Comparison of ENCODE assay signal across 8 cellular contexts in the genomic region with DNA sequence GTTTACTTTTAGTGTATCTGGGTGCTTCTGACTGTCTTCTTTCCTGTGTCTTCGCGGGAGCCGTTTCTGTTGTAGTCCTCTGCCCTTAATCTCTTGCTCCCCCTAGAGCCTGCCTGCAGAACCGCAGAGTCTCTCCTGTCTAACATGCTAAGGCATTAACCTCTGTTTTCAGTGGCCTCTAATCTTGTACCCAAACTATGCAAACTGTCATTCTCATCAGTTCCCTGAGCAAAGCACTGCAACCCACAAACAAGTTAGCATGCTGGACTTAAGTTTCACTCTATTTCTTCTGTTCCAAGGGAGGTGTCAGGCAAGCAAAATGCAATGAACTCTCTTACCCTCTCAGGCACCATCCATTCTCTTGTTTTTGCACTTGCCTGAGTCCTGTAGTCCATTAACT.
DNase-seq lines count a peak whose midpoint lies in the region; ATAC-seq lines count a peak whose summit lies in the region.

No MANE protein-coding gene starts in this region.

- no peaks in the 10 kb centered on the region for H3K4me1 Mint-ChIP-seq in activated CD8-positive, alpha-beta T cell treated with anti-CD3 and anti-CD28 coated beads, Interleukin-2, amount 10 ng/mL, durations not matched to agents 7 days and 5 days (ENCODE audit: low read depth)

- H3K36me3 Mint-ChIP-seq in activated CD8-positive, alpha-beta T cell treated with anti-CD3 and anti-CD28 coated beads, Interleukin-2, amount 10 ng/mL, durations not matched to agents 7 days and 5 days (ENCODE audit: low read depth), result no peaks in the 10 kb centered on the region

- no peaks in the 10 kb centered on the region for H3K27me3 Mint-ChIP-seq in activated CD8-positive, alpha-beta T cell treated with anti-CD3 and anti-CD28 coated beads, Interleukin-2, amount 10 ng/mL, durations not matched to agents 7 days and 5 days (ENCODE audit: low read depth)

- no peak overlapping the region for H3K27ac Mint-ChIP-seq in activated CD8-positive, alpha-beta T cell treated with anti-CD3 and anti-CD28 coated beads, Interleukin-2, amount 10 ng/mL, durations not matched to agents 7 days and 5 days

- no peak overlapping the region for H3K4me3 Mint-ChIP-seq in activated CD8-positive, alpha-beta T cell treated with anti-CD3 and anti-CD28 coated beads, Interleukin-2, amount 10 ng/mL, durations not matched to agents 7 days and 5 days

- H3K9me3 Mint-ChIP-seq in activated CD8-positive, alpha-beta T cell treated with anti-CD3 and anti-CD28 coated beads, Interleukin-2, amount 10 ng/mL, durations not matched to agents 7 days and 5 days (ENCODE audit: insufficient read depth), result peaks cover 16% of the 10 kb centered on the region

- ATAC-seq in GM19025 (IDR thresholded peaks at IDR 0.05; ENCODE audit: low read depth, unreplicated experiment), result peak; percentile 91
- ATAC-seq in activated CD8-positive, alpha-beta T cell treated with anti-CD3 and anti-CD28 coated beads, Interleukin-2, amount 10 ng/mL, durations not matched to agents 7 days and 5 days, result no peak
- peak; percentile 35 for ATAC-seq in left colon

- DNase-seq in AG20443 (ENCODE audit: low spot score) (peak; percentile 38), HuH-7 (ENCODE audit: low spot score) (peak; percentile 39), left colon (peak in 1 of 2 donors; percentile 11), NCI-H146 (lab: John Stamatoyannopoulos, UW) (no peak), NCI-H526 treated with DMSO at 0.1 percent for 48 hours (lab: John Stamatoyannopoulos, UW) (no peak), NCI-H1092 (lab: John Stamatoyannopoulos, UW) (no peak)
- peak; percentile 24 for DNase-seq in activated CD8-positive, alpha-beta T cell treated with anti-CD3 and anti-CD28 coated beads, Interleukin-2, amount 10 ng/mL, durations not matched to agents 7 days and 5 days

- intact Hi-C loops in left colon (cut with DNase I, micrococcal nuclease), result no loop called here

- POLR2A ChIA-PET in activated CD8-positive, alpha-beta T cell treated with anti-CD3 and anti-CD28 coated beads, Interleukin-2, amount 10 ng/mL, durations not matched to agents 7 days and 5 days (lab: Charles Lee), result no interaction called here

- CTCF ChIA-PET in activated CD8-positive, alpha-beta T cell treated with anti-CD3 and anti-CD28 coated beads, Interleukin-2, amount 10 ng/mL, durations not matched to agents 7 days and 5 days (lab: Charles Lee), result no interaction called here

Comparison
In these comparisons a context has a peak if more than half of its experiments do, and no peak if none do; other contexts are left out.
1. DNase-seq: peak in AG20443 (single experiment), HuH-7 (single experiment) and activated CD8-positive, alpha-beta T cell treated with anti-CD3 and anti-CD28 coated beads, Interleukin-2, amount 10 ng/mL, durations not matched to agents 7 days and 5 days (single experiment); none in NCI-H146 (single experiment), NCI-H526 treated with DMSO at 0.1 percent for 48 hours (single experiment) and NCI-H1092 (single experiment).